In genomic region chr6:32970413-32971244, GRCh38 we compare ENCODE assay signal across 8 cellular contexts. TPM values are rescaled to one million over a fixed set of nuclear protein-coding genes. Genes with fewer than 3 reads are reported as not detected.
DNase-seq lines count a peak whose midpoint lies in the region; ATAC-seq and TF ChIP-seq lines count a peak whose summit lies in the region.

No MANE protein-coding gene starts in this region.

- H2AFZ ChIP-seq in OCI-LY1 (ENCODE audit: low read length) = no peak overlapping the region

- peak overlapping the region; percentile 99 for H3K27ac ChIP-seq in OCI-LY1 (ENCODE audit: low read depth, low read length, poor library complexity, severe bottlenecking)
- H3K27ac ChIP-seq in esophagus (ENCODE audit: low read depth in 2 of 2, low read length in 1 of 2) = peak overlapping the region; percentile 100

- H3K4me3 ChIP-seq in OCI-LY1 (ENCODE audit: low read depth, low read length, poor library complexity, severe bottlenecking) = peak overlapping the region; percentile 97
- H3K4me3 ChIP-seq in esophagus (ENCODE audit: low read depth in 1 of 2, low read length in 2 of 2) = peak overlapping the region; percentile 77 to 95
- peak overlapping the region; percentile 90 for H3K4me3 ChIP-seq in mucosa of stomach (ENCODE audit: low read length)

- H3K79me2 ChIP-seq in OCI-LY1 (ENCODE audit: insufficient read depth, low read length) = peaks cover 36% of the 10 kb centered on the region

- WGBS in esophagus, 2 donors = 0 to 1% methylated on average over 27 to 43 of the region's 43 CpGs

- DNase-seq in C1 segment of cervical spinal cord (lab: John Stamatoyannopoulos, UW) (peak in 12 of 14 donors; percentile 63 to 88 (median 79)), HK-2 (ENCODE audit: unreplicated experiment) (peak; percentile 87)
- DNase-seq in activated T-cell treated with anti-CD3 and anti-CD28 coated beads, Interleukin-2, amount 50 U/mL, for 24 hours = peak; percentile 89
- peak; percentile 87 for DNase-seq in stimulated activated CD8-positive, alpha-beta memory T cell treated with anti-CD3 and anti-CD28 coated beads, Interleukin-4, amount 100 ng/mL, for 48 hours

- H3F3A ChIP-seq in OCI-LY1 (ENCODE audit: insufficient read depth, low read length) = no peaks in the 10 kb centered on the region; the same call in 1 of the 2 replicates

- H4K20me1 ChIP-seq in OCI-LY1 (ENCODE audit: insufficient read depth, low read length) = no peaks in the 10 kb centered on the region; the same call in 1 of the 2 replicates

- H3K27me3 Mint-ChIP-seq in activated T-cell treated with anti-CD3 and anti-CD28 coated beads, Interleukin-2, amount 50 U/mL, for 24 hours = no peaks in the 10 kb centered on the region

- peaks cover 49% of the 10 kb centered on the region for H3K36me3 ChIP-seq in OCI-LY1 (ENCODE audit: insufficient read depth, low read length)
- H3K36me3 ChIP-seq in esophagus (ENCODE audit: control insufficient read depth in 2 of 2, insufficient read depth in 2 of 2, low read length in 1 of 2) = peaks cover 7 to 17% of the 10 kb centered on the region in 2 donors
- peaks cover 25% of the 10 kb centered on the region for H3K36me3 ChIP-seq in mucosa of stomach (ENCODE audit: control insufficient read depth, insufficient read depth, low read length)

- H3K4me1 ChIP-seq in OCI-LY1 (ENCODE audit: insufficient read depth, low read length, severe bottlenecking) = peaks cover 57% of the 10 kb centered on the region
- peaks cover 0 to 3% of the 10 kb centered on the region in 2 donors for H3K4me1 ChIP-seq in esophagus (ENCODE audit: control insufficient read depth in 2 of 2, insufficient read depth in 2 of 2, low read length in 1 of 2)
- peaks cover 24% of the 10 kb centered on the region for H3K4me1 ChIP-seq in mucosa of stomach (ENCODE audit: control insufficient read depth, insufficient read depth, low read length)

- H3K27me3 ChIP-seq in OCI-LY1 (ENCODE audit: insufficient read depth, low read length) = no peaks in the 10 kb centered on the region
- H3K27me3 ChIP-seq in esophagus (ENCODE audit: control insufficient read depth in 1 of 2, insufficient read depth in 2 of 2, low read length in 2 of 2) = no peaks in the 10 kb centered on the region
- H3K27me3 ChIP-seq in mucosa of stomach (ENCODE audit: control insufficient read depth, insufficient read depth, low read length) = no peaks in the 10 kb centered on the region

- peak overlapping the region; percentile 93 for H3K4me2 ChIP-seq in OCI-LY1 (ENCODE audit: low read length)

- H3K9me3 ChIP-seq in OCI-LY1 (ENCODE audit: low read length) (no peaks in the 10 kb centered on the region), esophagus (ENCODE audit: control insufficient read depth in 2 of 2, insufficient read depth in 1 of 2, low read depth in 1 of 2, low read length in 1 of 2) (no peaks in the 10 kb centered on the region), mucosa of stomach (ENCODE audit: control insufficient read depth, low read length) (no peaks in the 10 kb centered on the region)

- peak overlapping the region; percentile 92 for H3K4me3 Mint-ChIP-seq in activated T-cell treated with anti-CD3 and anti-CD28 coated beads, Interleukin-2, amount 50 U/mL, for 24 hours

- H3K9ac ChIP-seq in OCI-LY1 (ENCODE audit: low read length) = peak overlapping the region; percentile 99
- peak overlapping the region; percentile 99 for H3K9ac ChIP-seq in mucosa of stomach (ENCODE audit: low read length)

- H3K27ac Mint-ChIP-seq in activated T-cell treated with anti-CD3 and anti-CD28 coated beads, Interleukin-2, amount 50 U/mL, for 24 hours = peak overlapping the region; percentile 100

- H3K9me3 Mint-ChIP-seq in activated T-cell treated with anti-CD3 and anti-CD28 coated beads, Interleukin-2, amount 50 U/mL, for 24 hours = no peaks in the 10 kb centered on the region

- no peak for TF ChIP-seq CTCF in OCI-LY1 (IDR thresholded peaks at IDR 0.05; ENCODE audit: low read length)

- ATAC-seq in HG03520 (IDR thresholded peaks at IDR 0.05; ENCODE audit: unreplicated experiment) = no peak

- H3K36me3 Mint-ChIP-seq in activated T-cell treated with anti-CD3 and anti-CD28 coated beads, Interleukin-2, amount 50 U/mL, for 24 hours (ENCODE audit: low read depth) = peaks cover 76% of the 10 kb centered on the region

- H3K9me2 ChIP-seq in OCI-LY1 (ENCODE audit: low read depth, low read length) = no peaks in the 10 kb centered on the region

- peaks cover 22% of the 10 kb centered on the region for H3K4me1 Mint-ChIP-seq in activated T-cell treated with anti-CD3 and anti-CD28 coated beads, Interleukin-2, amount 50 U/mL, for 24 hours (ENCODE audit: low read depth)

RNA-seq across cellular contexts. Expression of gene BRD2, which starts 2.2 kb away (rescaled TPM):
- 10 to 100 TPM; 86.9 to 97.6 TPM for polyA plus RNA-seq in esophagus

RNA-seq across cellular contexts. Expression of gene HLA-DMA, which starts 17.7 kb away (rescaled TPM):
- 10 to 100 TPM; 11.3 to 14.4 TPM for polyA plus RNA-seq in esophagus

RNA-seq across cellular contexts. Expression of gene HLA-DMB, which starts 29.8 kb away (rescaled TPM):
- polyA plus RNA-seq in esophagus = 1 to 10 TPM; 2.5 to 7.3 TPM

RNA-seq across cellular contexts. Expression of gene HLA-DOA, which starts 38.8 kb away (rescaled TPM):
- polyA plus RNA-seq in esophagus = 1 to 10 TPM in 1 of 2 donors, under 1 TPM in 1; 0.49 to 1.5 TPM
